In the genomic region with DNA sequence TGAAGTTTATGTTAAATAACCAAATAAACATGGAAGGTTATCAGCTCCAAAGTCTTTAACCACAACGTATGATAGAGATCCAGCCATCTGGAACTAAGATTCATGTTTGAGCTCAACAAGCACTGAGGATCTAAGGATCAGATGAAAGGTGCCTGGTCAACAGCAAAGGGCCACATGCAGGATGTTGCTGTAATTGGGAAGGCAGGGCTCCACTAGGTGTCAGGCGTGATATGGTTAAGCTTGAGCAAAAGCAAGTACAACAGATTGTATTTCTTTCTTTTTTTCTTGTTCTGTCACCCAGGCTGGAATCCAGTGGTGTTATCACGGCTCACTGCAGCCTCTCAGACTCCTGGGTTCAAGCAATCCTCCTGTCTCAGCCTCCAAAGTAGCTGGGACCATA, we compare ENCODE assay signal across 3 cellular contexts.
TF ChIP-seq lines count a peak whose summit lies in the region.

No MANE protein-coding gene starts in this region.

TF ChIP-seq in Ishikawa, 13 proteins besides CTCF, POLR2A, EP300 and RAD21:
- TF ChIP-seq CEBPB (IDR thresholded peaks at IDR 0.05): no peak
- TF ChIP-seq USF1 (IDR thresholded peaks at IDR 0.05): no peak
- TF ChIP-seq YY1 (IDR thresholded peaks at IDR 0.05; ENCODE audit: low read depth): no peak
- TF ChIP-seq TEAD4 (IDR thresholded peaks at IDR 0.05): no peak
- TF ChIP-seq CREB1 (IDR thresholded peaks at IDR 0.05; ENCODE audit: low read depth): no peak
- TF ChIP-seq EGR1 (IDR thresholded peaks at IDR 0.05): no peak
- no peak for TF ChIP-seq TAF1 (IDR thresholded peaks at IDR 0.05; ENCODE audit: low read depth)
- TF ChIP-seq FOXM1 (IDR thresholded peaks at IDR 0.05; ENCODE audit: borderline replicate concordance, low read depth): no peak
- no peak for TF ChIP-seq ZBTB7A (IDR thresholded peaks at IDR 0.05; ENCODE audit: low read depth)
- no peak for TF ChIP-seq TCF12 (IDR thresholded peaks at IDR 0.05; ENCODE audit: low read depth)
TF ChIP-seq in Ishikawa: peak in this region for 0.

TF ChIP-seq in GM12878, 131 proteins besides CTCF, POLR2A, EP300 and RAD21:
- no peak for TF ChIP-seq STAT1 (conservative IDR thresholded peaks at IDR 0.05)
- peak; percentile 32; the same call in 1 of the 2 replicates for TF ChIP-seq SMC3 (IDR thresholded peaks at IDR 0.05; ENCODE audit: borderline replicate concordance, low read length)
TF ChIP-seq in GM12878: peak in this region for 1.

TF ChIP-seq in liver, 16 proteins besides CTCF, POLR2A, EP300 and RAD21:
- TF ChIP-seq GABPA (IDR thresholded peaks at IDR 0.05 in 1 of 2, conservative IDR thresholded peaks at IDR 0.05 in 1 of 2) (no peak), EGR1 (IDR thresholded peaks at IDR 0.05; ENCODE audit: low read depth in 2 of 2) (no peak), HNF4A (conservative IDR thresholded peaks at IDR 0.05) (no peak), TAF1 (conservative IDR thresholded peaks at IDR 0.05) (no peak), FOXA2 (IDR thresholded peaks at IDR 0.05) (no peak), HNF4G (IDR thresholded peaks at IDR 0.05) (no peak), JUND (IDR thresholded peaks at IDR 0.05) (no peak), FOXA1 (IDR thresholded peaks at IDR 0.05) (no peak), SP1 (IDR thresholded peaks at IDR 0.05) (no peak), RXRA (IDR thresholded peaks at IDR 0.05) (no peak), NR2F2 (IDR thresholded peaks at IDR 0.05) (no peak), YY1 (IDR thresholded peaks at IDR 0.05) (no peak)
- TF ChIP-seq, protein P1, sequence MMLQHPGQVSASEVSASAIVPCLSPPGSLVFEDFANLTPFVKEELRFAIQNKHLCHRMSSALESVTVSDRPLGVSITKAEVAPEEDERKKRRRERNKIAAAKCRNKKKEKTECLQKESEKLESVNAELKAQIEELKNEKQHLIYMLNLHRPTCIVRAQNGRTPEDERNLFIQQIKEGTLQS (IDR thresholded peaks at IDR 0.05): no peak
- TF ChIP-seq, protein P2, sequence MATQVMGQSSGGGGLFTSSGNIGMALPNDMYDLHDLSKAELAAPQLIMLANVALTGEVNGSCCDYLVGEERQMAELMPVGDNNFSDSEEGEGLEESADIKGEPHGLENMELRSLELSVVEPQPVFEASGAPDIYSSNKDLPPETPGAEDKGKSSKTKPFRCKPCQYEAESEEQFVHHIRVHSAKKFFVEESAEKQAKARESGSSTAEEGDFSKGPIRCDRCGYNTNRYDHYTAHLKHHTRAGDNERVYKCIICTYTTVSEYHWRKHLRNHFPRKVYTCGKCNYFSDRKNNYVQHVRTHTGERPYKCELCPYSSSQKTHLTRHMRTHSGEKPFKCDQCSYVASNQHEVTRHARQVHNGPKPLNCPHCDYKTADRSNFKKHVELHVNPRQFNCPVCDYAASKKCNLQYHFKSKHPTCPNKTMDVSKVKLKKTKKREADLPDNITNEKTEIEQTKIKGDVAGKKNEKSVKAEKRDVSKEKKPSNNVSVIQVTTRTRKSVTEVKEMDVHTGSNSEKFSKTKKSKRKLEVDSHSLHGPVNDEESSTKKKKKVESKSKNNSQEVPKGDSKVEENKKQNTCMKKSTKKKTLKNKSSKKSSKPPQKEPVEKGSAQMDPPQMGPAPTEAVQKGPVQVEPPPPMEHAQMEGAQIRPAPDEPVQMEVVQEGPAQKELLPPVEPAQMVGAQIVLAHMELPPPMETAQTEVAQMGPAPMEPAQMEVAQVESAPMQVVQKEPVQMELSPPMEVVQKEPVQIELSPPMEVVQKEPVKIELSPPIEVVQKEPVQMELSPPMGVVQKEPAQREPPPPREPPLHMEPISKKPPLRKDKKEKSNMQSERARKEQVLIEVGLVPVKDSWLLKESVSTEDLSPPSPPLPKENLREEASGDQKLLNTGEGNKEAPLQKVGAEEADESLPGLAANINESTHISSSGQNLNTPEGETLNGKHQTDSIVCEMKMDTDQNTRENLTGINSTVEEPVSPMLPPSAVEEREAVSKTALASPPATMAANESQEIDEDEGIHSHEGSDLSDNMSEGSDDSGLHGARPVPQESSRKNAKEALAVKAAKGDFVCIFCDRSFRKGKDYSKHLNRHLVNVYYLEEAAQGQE (IDR thresholded peaks at IDR 0.05): no peak
- TF ChIP-seq, protein P3, sequence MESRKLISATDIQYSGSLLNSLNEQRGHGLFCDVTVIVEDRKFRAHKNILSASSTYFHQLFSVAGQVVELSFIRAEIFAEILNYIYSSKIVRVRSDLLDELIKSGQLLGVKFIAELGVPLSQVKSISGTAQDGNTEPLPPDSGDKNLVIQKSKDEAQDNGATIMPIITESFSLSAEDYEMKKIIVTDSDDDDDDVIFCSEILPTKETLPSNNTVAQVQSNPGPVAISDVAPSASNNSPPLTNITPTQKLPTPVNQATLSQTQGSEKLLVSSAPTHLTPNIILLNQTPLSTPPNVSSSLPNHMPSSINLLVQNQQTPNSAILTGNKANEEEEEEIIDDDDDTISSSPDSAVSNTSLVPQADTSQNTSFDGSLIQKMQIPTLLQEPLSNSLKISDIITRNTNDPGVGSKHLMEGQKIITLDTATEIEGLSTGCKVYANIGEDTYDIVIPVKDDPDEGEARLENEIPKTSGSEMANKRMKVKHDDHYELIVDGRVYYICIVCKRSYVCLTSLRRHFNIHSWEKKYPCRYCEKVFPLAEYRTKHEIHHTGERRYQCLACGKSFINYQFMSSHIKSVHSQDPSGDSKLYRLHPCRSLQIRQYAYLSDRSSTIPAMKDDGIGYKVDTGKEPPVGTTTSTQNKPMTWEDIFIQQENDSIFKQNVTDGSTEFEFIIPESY (IDR thresholded peaks at IDR 0.05): no peak
- TF ChIP-seq, protein P4, sequence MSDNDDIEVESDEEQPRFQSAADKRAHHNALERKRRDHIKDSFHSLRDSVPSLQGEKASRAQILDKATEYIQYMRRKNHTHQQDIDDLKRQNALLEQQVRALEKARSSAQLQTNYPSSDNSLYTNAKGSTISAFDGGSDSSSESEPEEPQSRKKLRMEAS (IDR thresholded peaks at IDR 0.05): no peak
